In genomic region chr2:203395858-203396257, GRCh38 we compare ENCODE assay signal across 1 cellular context.
TF ChIP-seq lines count a peak whose summit lies in the region.

No MANE protein-coding gene starts in this region.

TF ChIP-seq in GM23338, 12 proteins besides CTCF, POLR2A, EP300 and RAD21 (continued from another document):
- no peak for TF ChIP-seq REST (IDR thresholded peaks at IDR 0.05; ENCODE audit: unreplicated experiment)
